In the genomic region with DNA sequence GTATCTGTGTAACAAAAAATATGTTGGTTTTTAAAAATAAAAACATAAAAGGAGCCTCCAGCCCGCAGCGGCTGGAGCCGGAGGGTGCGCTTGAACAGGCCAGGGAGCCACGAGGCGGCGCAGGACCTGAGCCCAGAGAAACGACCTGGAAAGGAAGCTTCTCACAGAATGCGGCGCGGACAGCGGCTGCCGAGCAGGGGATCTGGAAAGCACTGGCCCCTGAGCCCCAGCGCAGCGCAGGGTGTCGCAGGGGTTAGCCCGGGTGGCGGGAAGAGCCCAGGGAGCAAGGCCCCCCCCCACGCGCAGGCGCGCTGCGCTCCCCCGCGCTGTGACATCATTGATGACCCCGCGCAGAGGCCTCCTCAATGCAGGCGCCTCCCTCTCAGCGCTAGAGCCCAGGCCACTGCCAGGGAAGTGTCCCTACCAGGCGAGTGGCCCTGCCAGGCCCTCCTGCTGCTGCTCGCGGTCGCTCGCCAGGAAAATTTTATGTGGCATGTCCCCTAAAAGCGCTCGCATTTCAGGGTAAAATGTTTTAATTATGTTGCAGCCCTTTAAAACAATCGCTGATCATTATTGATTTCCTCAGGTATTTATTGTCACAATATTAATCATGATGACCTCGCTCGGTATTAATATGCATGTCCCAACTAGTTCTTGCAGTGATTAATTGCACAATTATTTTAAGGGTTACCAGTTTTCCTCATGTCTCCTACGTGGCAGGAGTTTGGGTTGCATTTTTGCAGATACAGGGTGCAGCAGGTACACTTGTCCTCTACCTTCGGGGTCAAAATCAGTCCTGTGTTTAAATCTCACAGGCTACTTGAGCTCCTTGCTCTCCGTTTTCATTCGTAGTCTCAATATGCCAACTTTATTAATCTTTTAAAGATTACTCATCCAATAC, we compare ENCODE assay signal across 8 cellular contexts.
A peak's percentile ranks its signal among the peaks of the same experiment; 100 is the strongest.
DNase-seq lines count a peak whose midpoint lies in the region; ATAC-seq and TF ChIP-seq lines count a peak whose summit lies in the region.

No MANE protein-coding gene starts in this region.

- H3K27me3 Mint-ChIP-seq in activated CD4-positive, alpha-beta memory T cell treated with anti-CD3 and anti-CD28 coated beads, Interleukin-2, amount 10 ng/mL, durations not matched to agents 7 days and 5 days = peaks cover 19% of the 10 kb centered on the region

- H3K9me3 Mint-ChIP-seq in activated CD4-positive, alpha-beta memory T cell treated with anti-CD3 and anti-CD28 coated beads, Interleukin-2, amount 10 ng/mL, durations not matched to agents 7 days and 5 days = no peaks in the 10 kb centered on the region

- no peaks in the 10 kb centered on the region for H3K36me3 Mint-ChIP-seq in activated CD4-positive, alpha-beta memory T cell treated with anti-CD3 and anti-CD28 coated beads, Interleukin-2, amount 10 ng/mL, durations not matched to agents 7 days and 5 days (ENCODE audit: low read depth)

- no peaks in the 10 kb centered on the region for H3K36me3 ChIP-seq in liver (ENCODE audit: control insufficient read depth in 4 of 4, insufficient read depth in 3 of 4, low read depth in 1 of 4, low read length in 3 of 4)

- TF ChIP-seq RAD21 in liver (IDR thresholded peaks at IDR 0.05) = peak; percentile 61 to 69

- peak overlapping the region; percentile 18 to 51 (median 44) for H3K4me3 ChIP-seq in liver (ENCODE audit: low read depth in 1 of 3, low read length in 3 of 3)

- H3K27ac ChIP-seq in liver (ENCODE audit: low read depth in 1 of 2, low read length in 2 of 2) = peak overlapping the region; percentile 90 to 92

- TF ChIP-seq CTCF in liver (IDR thresholded peaks at IDR 0.05; ENCODE audit: low read depth, low read length, missing input control) = peak; percentile 21

- ATAC-seq in GM18502 (IDR thresholded peaks at IDR 0.05; ENCODE audit: poor library complexity, unreplicated experiment) (peak; percentile 97), HG02981 (IDR thresholded peaks at IDR 0.05; ENCODE audit: unreplicated experiment) (peak; percentile 95)

- H3K9me3 ChIP-seq in liver (ENCODE audit: control insufficient read depth in 4 of 4, low read length in 3 of 4) = no peaks in the 10 kb centered on the region

- POLR2A ChIA-PET in activated CD4-positive, alpha-beta memory T cell treated with anti-CD3 and anti-CD28 coated beads, Interleukin-2, amount 10 ng/mL, durations not matched to agents 7 days and 5 days (lab: Charles Lee) = no interaction called here

- peak overlapping the region; percentile 64 for H3K4me3 Mint-ChIP-seq in activated CD4-positive, alpha-beta memory T cell treated with anti-CD3 and anti-CD28 coated beads, Interleukin-2, amount 10 ng/mL, durations not matched to agents 7 days and 5 days

- DNase-seq in NCI-H446 (lab: John Stamatoyannopoulos, UW) (peak; percentile 55 to 88), dermis microvascular lymphatic vessel endothelial cell (ENCODE audit: low read depth in 2 of 2) (peak; percentile 79 to 82), NCI-H1105 treated with DMSO at 0.1 percent for 48 hours (lab: John Stamatoyannopoulos, UW) (no peak)
- DNase-seq in activated CD4-positive, alpha-beta memory T cell treated with anti-CD3 and anti-CD28 coated beads, Interleukin-2, amount 10 ng/mL, durations not matched to agents 7 days and 5 days = peak; percentile 83
- DNase-seq in stimulated activated CD4-positive, alpha-beta T cell treated with anti-CD3 and anti-CD28 coated beads, Interleukin-2, amount 100 ng/mL, for 48 hours = peak; percentile 68 to 75

- peaks cover 13% of the 10 kb centered on the region for H3K4me1 Mint-ChIP-seq in activated CD4-positive, alpha-beta memory T cell treated with anti-CD3 and anti-CD28 coated beads, Interleukin-2, amount 10 ng/mL, durations not matched to agents 7 days and 5 days

- WGBS in liver = 8% methylated on average over 43 of the region's 43 CpGs

- H3K9ac ChIP-seq in liver (ENCODE audit: low read depth in 1 of 2, low read length in 2 of 2) = peak overlapping the region; percentile 72 to 90

- no peaks in the 10 kb centered on the region for H3K27me3 ChIP-seq in liver (ENCODE audit: control insufficient read depth in 4 of 4, insufficient read depth in 4 of 4, low read length in 3 of 4)

- CTCF ChIA-PET in activated CD4-positive, alpha-beta memory T cell treated with anti-CD3 and anti-CD28 coated beads, Interleukin-2, amount 10 ng/mL, durations not matched to agents 7 days and 5 days (lab: Charles Lee) = interaction anchor here (0.6 to 1.0 kb wide), 2 partner anchors 8 to 102 kb away, joined by 3 read pairs; no protein-coding TSS in a partner anchor

- H3K27ac Mint-ChIP-seq in activated CD4-positive, alpha-beta memory T cell treated with anti-CD3 and anti-CD28 coated beads, Interleukin-2, amount 10 ng/mL, durations not matched to agents 7 days and 5 days = peak overlapping the region; percentile 49

- peaks cover 0 to 12% (median 2%) of the 10 kb centered on the region in 4 donors for H3K4me1 ChIP-seq in liver (ENCODE audit: control insufficient read depth in 4 of 4, insufficient read depth in 4 of 4, low read length in 3 of 4)

TF ChIP-seq in liver, 16 proteins besides CTCF, POLR2A, EP300 and RAD21:
- TF ChIP-seq JUND (IDR thresholded peaks at IDR 0.05) = peak; percentile 54 to 60
- TF ChIP-seq, protein P1, sequence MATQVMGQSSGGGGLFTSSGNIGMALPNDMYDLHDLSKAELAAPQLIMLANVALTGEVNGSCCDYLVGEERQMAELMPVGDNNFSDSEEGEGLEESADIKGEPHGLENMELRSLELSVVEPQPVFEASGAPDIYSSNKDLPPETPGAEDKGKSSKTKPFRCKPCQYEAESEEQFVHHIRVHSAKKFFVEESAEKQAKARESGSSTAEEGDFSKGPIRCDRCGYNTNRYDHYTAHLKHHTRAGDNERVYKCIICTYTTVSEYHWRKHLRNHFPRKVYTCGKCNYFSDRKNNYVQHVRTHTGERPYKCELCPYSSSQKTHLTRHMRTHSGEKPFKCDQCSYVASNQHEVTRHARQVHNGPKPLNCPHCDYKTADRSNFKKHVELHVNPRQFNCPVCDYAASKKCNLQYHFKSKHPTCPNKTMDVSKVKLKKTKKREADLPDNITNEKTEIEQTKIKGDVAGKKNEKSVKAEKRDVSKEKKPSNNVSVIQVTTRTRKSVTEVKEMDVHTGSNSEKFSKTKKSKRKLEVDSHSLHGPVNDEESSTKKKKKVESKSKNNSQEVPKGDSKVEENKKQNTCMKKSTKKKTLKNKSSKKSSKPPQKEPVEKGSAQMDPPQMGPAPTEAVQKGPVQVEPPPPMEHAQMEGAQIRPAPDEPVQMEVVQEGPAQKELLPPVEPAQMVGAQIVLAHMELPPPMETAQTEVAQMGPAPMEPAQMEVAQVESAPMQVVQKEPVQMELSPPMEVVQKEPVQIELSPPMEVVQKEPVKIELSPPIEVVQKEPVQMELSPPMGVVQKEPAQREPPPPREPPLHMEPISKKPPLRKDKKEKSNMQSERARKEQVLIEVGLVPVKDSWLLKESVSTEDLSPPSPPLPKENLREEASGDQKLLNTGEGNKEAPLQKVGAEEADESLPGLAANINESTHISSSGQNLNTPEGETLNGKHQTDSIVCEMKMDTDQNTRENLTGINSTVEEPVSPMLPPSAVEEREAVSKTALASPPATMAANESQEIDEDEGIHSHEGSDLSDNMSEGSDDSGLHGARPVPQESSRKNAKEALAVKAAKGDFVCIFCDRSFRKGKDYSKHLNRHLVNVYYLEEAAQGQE (IDR thresholded peaks at IDR 0.05) = peak; percentile 82
- no peak for TF ChIP-seq EGR1 (IDR thresholded peaks at IDR 0.05; ENCODE audit: low read depth in 2 of 2)
- peak; percentile 58 for TF ChIP-seq NR2F2 (IDR thresholded peaks at IDR 0.05)
- TF ChIP-seq HNF4A (conservative IDR thresholded peaks at IDR 0.05) = no peak
- peak in 1 of 2 donors; percentile 15 for TF ChIP-seq GABPA (IDR thresholded peaks at IDR 0.05 in 1 of 2, conservative IDR thresholded peaks at IDR 0.05 in 1 of 2)
- no peak for TF ChIP-seq FOXA2 (IDR thresholded peaks at IDR 0.05)
- peak; percentile 77 for TF ChIP-seq YY1 (IDR thresholded peaks at IDR 0.05)
- TF ChIP-seq, protein P2, sequence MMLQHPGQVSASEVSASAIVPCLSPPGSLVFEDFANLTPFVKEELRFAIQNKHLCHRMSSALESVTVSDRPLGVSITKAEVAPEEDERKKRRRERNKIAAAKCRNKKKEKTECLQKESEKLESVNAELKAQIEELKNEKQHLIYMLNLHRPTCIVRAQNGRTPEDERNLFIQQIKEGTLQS (IDR thresholded peaks at IDR 0.05) = peak; percentile 18
- peak; percentile 59 for TF ChIP-seq SP1 (IDR thresholded peaks at IDR 0.05)
- TF ChIP-seq TAF1 (conservative IDR thresholded peaks at IDR 0.05) = peak; percentile 75
- TF ChIP-seq RXRA (IDR thresholded peaks at IDR 0.05) = peak; percentile 64 to 73
- no peak for TF ChIP-seq HNF4G (IDR thresholded peaks at IDR 0.05)
- TF ChIP-seq, protein P3, sequence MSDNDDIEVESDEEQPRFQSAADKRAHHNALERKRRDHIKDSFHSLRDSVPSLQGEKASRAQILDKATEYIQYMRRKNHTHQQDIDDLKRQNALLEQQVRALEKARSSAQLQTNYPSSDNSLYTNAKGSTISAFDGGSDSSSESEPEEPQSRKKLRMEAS (IDR thresholded peaks at IDR 0.05) = peak; percentile 20
